ENCODE assay signal across 18 cellular contexts in the genomic region with DNA sequence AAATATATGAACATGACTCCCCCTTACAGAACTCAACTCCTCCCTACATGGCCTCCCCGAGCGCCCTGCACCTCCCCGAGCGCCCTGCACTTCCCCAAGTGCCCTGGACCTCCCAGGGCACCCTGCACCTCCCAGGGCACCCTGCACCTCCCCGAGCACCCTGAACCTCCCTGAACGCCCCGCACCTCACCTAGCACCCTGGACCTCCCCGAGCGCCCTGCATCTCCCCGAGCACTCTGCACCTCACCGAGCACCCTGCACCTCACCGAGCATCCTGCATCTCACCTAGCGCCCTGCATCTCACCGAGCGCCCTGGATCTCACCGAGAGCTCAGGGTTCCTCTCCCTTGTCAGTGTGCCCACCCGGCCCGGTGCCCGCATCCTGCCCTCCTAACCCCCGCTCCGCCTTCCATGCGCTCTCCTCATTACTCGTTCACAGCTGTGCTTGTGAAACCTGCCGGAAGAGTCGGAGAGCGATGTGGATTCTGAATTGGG.
DNase-seq lines count a peak whose midpoint lies in the region; ATAC-seq, FAIRE-seq and TF ChIP-seq lines count a peak whose summit lies in the region.
"Had no signal": no experiment of that assay in that cellular context is flagged by ENCODE, and none has a peak within 500 bp of the region (broad histone marks: within the 10 kb centered on the region; RNA-seq: fewer than 3 reads in every experiment).

No MANE protein-coding gene starts in this region.

- H2BK5ac ChIP-seq in IMR-90 (ENCODE audit: low read depth, low read length, poor library complexity, severe bottlenecking) (no peak overlapping the region), mesendoderm (ENCODE audit: low read length) (no peak overlapping the region)

- in situ Hi-C loops in HepG2 (cut with HindIII; ENCODE audit: extremely low pct_ligation_motif_present, low pct_unique_long_range_greater_than_20kb) (no loop called here), IMR-90 (cut with MboI; ENCODE audit: low sequenced_read_pairs) (no loop called here)

- H3K27me3 ChIP-seq in HepG2 (ENCODE audit: control insufficient read depth in 1 of 2, insufficient read depth in 2 of 2, low read length in 2 of 2) = no peaks in the 10 kb centered on the region
- no peaks in the 10 kb centered on the region for H3K27me3 ChIP-seq in right lobe of liver
- no peaks in the 10 kb centered on the region for H3K27me3 ChIP-seq in IMR-90 (ENCODE audit: control insufficient read depth, insufficient read depth, low read length)
- H3K27me3 ChIP-seq in mesendoderm (ENCODE audit: insufficient read depth, low read length, poor library complexity) = no peaks in the 10 kb centered on the region
- H3K27me3 ChIP-seq in CD4-positive, alpha-beta T cell (ENCODE audit: control insufficient read depth, insufficient read depth, low read length) = no peaks in the 10 kb centered on the region
- H3K27me3 ChIP-seq: BLaER1 had no signal

- no peak overlapping the region for H4K91ac ChIP-seq in IMR-90 (ENCODE audit: insufficient read depth, low read depth, low read length)

- WGBS in HepG2 (ENCODE audit: low lambda C conversion rate) = 62% methylated on average over 26 of the region's 26 CpGs
- WGBS in right lobe of liver (ENCODE audit: insufficient coverage, low coverage, low lambda C conversion rate, missing lambda C conversion rate) = 87% methylated on average over 19 of the region's 26 CpGs
- WGBS in IMR-90 (ENCODE audit: extremely low coverage in 2 of 2, insufficient read length in 1 of 2), 2 experiments = 80% methylated on average over 1 of the region's 26 CpGs; no CpG with 5 or more reads in 1 of the 2 experiments
- no CpG with 5 or more reads among the region's 26 CpGs for WGBS in mesendoderm (ENCODE audit: extremely low coverage, insufficient coverage, low lambda C conversion rate)

- H3K9me3 ChIP-seq in HepG2 (ENCODE audit: low read length) (no peaks in the 10 kb centered on the region), right lobe of liver (no peaks in the 10 kb centered on the region), IMR-90 (ENCODE audit: control insufficient read depth, insufficient read depth, low read length) (no peaks in the 10 kb centered on the region)
- H3K9me3 ChIP-seq in CD4-positive, alpha-beta T cell (ENCODE audit: control insufficient read depth, low read length) = no peaks in the 10 kb centered on the region
- H3K9me3 ChIP-seq: BLaER1, Caco-2, HAP-1 had no signal

- FAIRE-seq in HepG2 (lab: Jason Lieb, UNC) = no peak
- FAIRE-seq: GM12878 had no signal

- no peak overlapping the region for H3K56ac ChIP-seq in IMR-90 (ENCODE audit: extremely low read depth, insufficient read depth, low read length)
- H3K56ac ChIP-seq in mesendoderm (ENCODE audit: low read length) = no peak overlapping the region

- H2BK20ac ChIP-seq in IMR-90 (ENCODE audit: low read depth, low read length) = no peak overlapping the region

- no peaks in the 10 kb centered on the region for H3K4me1 Mint-ChIP-seq in CD4-positive, alpha-beta T cell (ENCODE audit: low read depth)

- TF ChIP-seq EP300 in HepG2 (IDR thresholded peaks at IDR 0.05; ENCODE audit: low read depth in 2 of 2, low read length in 2 of 2) (no peak), HepG2 (CRISPR knock-in tag; IDR thresholded peaks at IDR 0.05; ENCODE audit: borderline replicate concordance) (no peak)

- no peaks in the 10 kb centered on the region for H3K36me3 ChIP-seq in HepG2 (replicated peaks in 1 of 2; ENCODE audit: control insufficient read depth in 1 of 2, insufficient read depth in 2 of 2, low read length in 2 of 2)
- no peaks in the 10 kb centered on the region for H3K36me3 ChIP-seq in right lobe of liver
- no peaks in the 10 kb centered on the region for H3K36me3 ChIP-seq in IMR-90 (ENCODE audit: control insufficient read depth, insufficient read depth, low read length)
- H3K36me3 ChIP-seq in mesendoderm (ENCODE audit: control insufficient read depth, insufficient read depth, low read length) = no peaks in the 10 kb centered on the region
- H3K36me3 ChIP-seq: BLaER1, HAP-1 had no signal

- H2AFZ ChIP-seq in HepG2 (ENCODE audit: low read length) (no peak overlapping the region), IMR-90 (replicated peaks; ENCODE audit: low read length, poor library complexity) (peak overlapping the region; percentile 54)

- H3K79me2 ChIP-seq in HepG2 (ENCODE audit: insufficient read depth, low read length) = no peaks in the 10 kb centered on the region
- no peaks in the 10 kb centered on the region for H3K79me2 ChIP-seq in mesendoderm (ENCODE audit: control insufficient read depth, insufficient read depth, low read length)

- H4K20me1 ChIP-seq in HepG2 (ENCODE audit: insufficient read depth, low read length) = no peaks in the 10 kb centered on the region
- H4K20me1 ChIP-seq in IMR-90 (ENCODE audit: insufficient read depth, low read length) = no peaks in the 10 kb centered on the region; the same call in 1 of the 2 replicates
- H4K20me1 ChIP-seq: BLaER1 had no signal

- POLR2A ChIA-PET in HepG2 (lab: Yijun Ruan, JAX) = no interaction called here
- POLR2A ChIA-PET in IMR-90 (lab: Charles Lee; ENCODE audit: unreplicated experiment) = no interaction called here
- POLR2A ChIA-PET in CD4-positive, alpha-beta T cell (lab: Charles Lee) = no interaction called here

- no peak overlapping the region for H3K27ac Mint-ChIP-seq in CD4-positive, alpha-beta T cell

- no peak for TF ChIP-seq POLR2A in HepG2 (IDR thresholded peaks at IDR 0.05; ENCODE audit: insufficient read depth in 1 of 2, low read depth in 2 of 2, low read length in 2 of 2)
- TF ChIP-seq POLR2A in right lobe of liver (IDR thresholded peaks at IDR 0.05) = no peak
- no peak for TF ChIP-seq POLR2A in IMR-90 (IDR thresholded peaks at IDR 0.05; ENCODE audit: low read depth, low read length)

- no peak overlapping the region for H3K18ac ChIP-seq in IMR-90 (ENCODE audit: low read depth, low read length)
- no peak overlapping the region for H3K18ac ChIP-seq in mesendoderm (ENCODE audit: low read length)

- no peak overlapping the region; a peak in 1 of 6 replicates for H3K4me3 ChIP-seq in HepG2 (replicated peaks in 1 of 3; ENCODE audit: insufficient read depth in 1 of 3, low read depth in 2 of 3, low read length in 3 of 3)
- H3K4me3 ChIP-seq in right lobe of liver = no peak overlapping the region
- no peak overlapping the region for H3K4me3 ChIP-seq in IMR-90 (ENCODE audit: insufficient read depth, low read depth, low read length)
- no peak overlapping the region for H3K4me3 ChIP-seq in mesendoderm (ENCODE audit: low read length)
- H3K4me3 ChIP-seq: BLaER1, GM12878, HAP-1 had no signal

- no peak overlapping the region for H3K27ac ChIP-seq in HepG2 (ENCODE audit: extremely low read length, insufficient read depth, low read length)
- no peak overlapping the region for H3K27ac ChIP-seq in right lobe of liver
- H3K27ac ChIP-seq in IMR-90 (ENCODE audit: insufficient read depth, low read length) = no peak overlapping the region
- H3K27ac ChIP-seq in mesendoderm (ENCODE audit: low read depth, low read length) = no peak overlapping the region
- no peak overlapping the region for H3K27ac ChIP-seq in CD4-positive, alpha-beta T cell (ENCODE audit: low read depth, low read length)
- H3K27ac ChIP-seq: BLaER1, HL-60 had no signal

- H3K79me1 ChIP-seq in IMR-90 (ENCODE audit: low read depth in 1 of 2, low read length in 2 of 2) = no peaks in the 10 kb centered on the region
- no peaks in the 10 kb centered on the region for H3K79me1 ChIP-seq in mesendoderm (ENCODE audit: low read length)

- BruUV-seq in HepG2 (replicated peaks; lab: Mats Ljungman, UMichigan) = no TSS peak
- no TSS peak for BruUV-seq in IMR-90 (replicated peaks; lab: Mats Ljungman, UMichigan)

- intact Hi-C loops in HepG2 (cut with micrococcal nuclease; ENCODE audit: unreplicated experiment) = loop anchor here (1.0 to 10.0 kb wide), 3 partner anchors 131 to 301 kb away; no protein-coding TSS in a partner anchor
- intact Hi-C loops in right lobe of liver (cut with DNase I) = no loop called here
- intact Hi-C loops in IMR-90 (cut with micrococcal nuclease) = loop anchor here (2.0 kb wide), 1 partner anchor 1611 kb away; no protein-coding TSS in a partner anchor
- intact Hi-C loops in CD4-positive, alpha-beta T cell (cut with DNase I, micrococcal nuclease) = no loop called here

- DNase-seq in HepG2 (ENCODE audit: low spot score) (no peak), right lobe of liver (no peak), IMR-90 (no peak), mesendoderm (no peak), T1000 (lab: John Stamatoyannopoulos, UW) (no peak)
- DNase-seq in CD4-positive, alpha-beta T cell = no peak
- DNase-seq: DND-41; NCI-H1105; NCI-H2029; NCI-H510A; NK-92 treated with Interleukin-12 subunit alpha and Interleukin-12 subunit beta, amount 100 ng/mL, for 24 hours had no signal

- H3K23ac ChIP-seq in IMR-90 (ENCODE audit: low read depth, low read length) (no peak overlapping the region), mesendoderm (ENCODE audit: low read length) (peak overlapping the region; percentile 45)

- TF ChIP-seq CTCF in HepG2 (CRISPR knock-in tag; IDR thresholded peaks at IDR 0.05) = no peak
- TF ChIP-seq CTCF in right lobe of liver (IDR thresholded peaks at IDR 0.05) = no peak
- no peak for TF ChIP-seq CTCF in IMR-90 (conservative IDR thresholded peaks at IDR 0.05; ENCODE audit: low read depth, low read length)
- no peak for TF ChIP-seq CTCF in CD4-positive, alpha-beta T cell (IDR thresholded peaks at IDR 0.05)

- peak overlapping the region; percentile 41; the same call in 1 of the 2 replicates for H3K4me2 ChIP-seq in HepG2 (ENCODE audit: low read depth, low read length)
- H3K4me2 ChIP-seq in IMR-90 (ENCODE audit: low read depth, low read length) = no peak overlapping the region
- H3K4me2 ChIP-seq in mesendoderm (ENCODE audit: low read length) = no peak overlapping the region
- H3K4me2 ChIP-seq: BLaER1 had no signal

- H2BK15ac ChIP-seq in IMR-90 (ENCODE audit: low read depth, low read length) = no peak overlapping the region
- no peak overlapping the region for H2BK15ac ChIP-seq in mesendoderm (replicated peaks; ENCODE audit: low read depth)

- no peak overlapping the region for H3K4me3 Mint-ChIP-seq in CD4-positive, alpha-beta T cell

- H3K14ac ChIP-seq in IMR-90 (replicated peaks; ENCODE audit: low read depth, low read length) = no peak overlapping the region

- H4K5ac ChIP-seq in IMR-90 (ENCODE audit: low read depth, low read length) = no peak overlapping the region
- no peak overlapping the region for H4K5ac ChIP-seq in mesendoderm (ENCODE audit: low read length)

- peaks cover 13% of the 10 kb centered on the region for H3K27me3 Mint-ChIP-seq in CD4-positive, alpha-beta T cell

- H3K36me3 Mint-ChIP-seq in CD4-positive, alpha-beta T cell (ENCODE audit: low read depth) = no peaks in the 10 kb centered on the region
- H3K36me3 Mint-ChIP-seq: CD4-positive, alpha-beta memory T cell had no signal

- no peaks in the 10 kb centered on the region for H3K9me3 Mint-ChIP-seq in CD4-positive, alpha-beta T cell

- TF ChIP-seq RAD21 in HepG2 (CRISPR knock-in tag; IDR thresholded peaks at IDR 0.05) (no peak), IMR-90 (IDR thresholded peaks at IDR 0.05; ENCODE audit: low read length) (no peak)

- H3K4me1 ChIP-seq in HepG2 (ENCODE audit: insufficient read depth, low read length) (peaks cover 13% of the 10 kb centered on the region), right lobe of liver (peaks cover 0 to 1% (median 0%) of the 10 kb centered on the region in 4 donors), IMR-90 (ENCODE audit: control insufficient read depth, insufficient read depth, low read length) (no peaks in the 10 kb centered on the region), mesendoderm (ENCODE audit: control insufficient read depth, low read depth, low read length) (no peaks in the 10 kb centered on the region)
- H3K4me1 ChIP-seq: BLaER1, Caco-2, HAP-1 had no signal

- ATAC-seq in HepG2 (no peak), right lobe of liver (no peak), IMR-90 (ENCODE audit: low read depth) (no peak), GM21786 (IDR thresholded peaks at IDR 0.05; ENCODE audit: unreplicated experiment) (no peak)
- ATAC-seq in CD4-positive, alpha-beta T cell (ENCODE audit: poor library complexity) = no peak

- H3K9ac ChIP-seq in HepG2 (ENCODE audit: insufficient read depth, low read depth, low read length) = no peak overlapping the region
- H3K9ac ChIP-seq in IMR-90 (ENCODE audit: low read depth, low read length) = no peak overlapping the region
- no peak overlapping the region for H3K9ac ChIP-seq in mesendoderm (ENCODE audit: low read length)
- H3K9ac ChIP-seq: BLaER1 had no signal

- H4K8ac ChIP-seq in IMR-90 (ENCODE audit: low read depth in 2 of 2, low read length in 2 of 2) = no peak overlapping the region
- no peak overlapping the region for H4K8ac ChIP-seq in mesendoderm (ENCODE audit: low read depth, low read length)

- H2BK120ac ChIP-seq in IMR-90 (ENCODE audit: low read depth, low read length) = no peak overlapping the region
- no peak overlapping the region for H2BK120ac ChIP-seq in mesendoderm (ENCODE audit: low read depth, low read length)

- no peaks in the 10 kb centered on the region for H3K9me1 ChIP-seq in IMR-90 (ENCODE audit: insufficient read depth, low read length)

- CTCF ChIA-PET in HepG2 (lab: Yijun Ruan, JAX; ENCODE audit: low intra/inter-chr PET ratio, low total read pairs) (interaction anchor here (1.1 to 1.3 kb wide), 3 partner anchors 31 to 228 kb away, joined by 3 to 6 read pairs (median 3); no protein-coding TSS in a partner anchor), IMR-90 (lab: Yijun Ruan, JAX) (no interaction called here)
- CTCF ChIA-PET in CD4-positive, alpha-beta T cell (lab: Charles Lee) = no interaction called here

- H3K4ac ChIP-seq in IMR-90 (ENCODE audit: low read depth, low read length) (no peak overlapping the region), mesendoderm (ENCODE audit: low read depth, low read length) (no peak overlapping the region)

- no peak overlapping the region for H2AK5ac ChIP-seq in IMR-90 (ENCODE audit: low read depth, low read length)
- H2AK5ac ChIP-seq in mesendoderm (ENCODE audit: low read length) = no peak overlapping the region

- H2AK9ac ChIP-seq in IMR-90 (replicated peaks; ENCODE audit: low read depth, low read length, poor library complexity) = no peak overlapping the region

- dilution Hi-C loops in IMR-90 (cut with HindIII; ENCODE audit: low sequenced_read_pairs, unreplicated experiment) = no loop called here

Comparison
In these comparisons a context has a peak if more than half of its experiments do, and no peak if none do; other contexts are left out.
1. intact Hi-C loops: an anchor here in HepG2 (1.0 to 10.0 kb wide) and IMR-90 (2.0 kb wide); none called in right lobe of liver and CD4-positive, alpha-beta T cell.